22 cellular contexts compared by ENCODE assay signal in the genomic region with DNA sequence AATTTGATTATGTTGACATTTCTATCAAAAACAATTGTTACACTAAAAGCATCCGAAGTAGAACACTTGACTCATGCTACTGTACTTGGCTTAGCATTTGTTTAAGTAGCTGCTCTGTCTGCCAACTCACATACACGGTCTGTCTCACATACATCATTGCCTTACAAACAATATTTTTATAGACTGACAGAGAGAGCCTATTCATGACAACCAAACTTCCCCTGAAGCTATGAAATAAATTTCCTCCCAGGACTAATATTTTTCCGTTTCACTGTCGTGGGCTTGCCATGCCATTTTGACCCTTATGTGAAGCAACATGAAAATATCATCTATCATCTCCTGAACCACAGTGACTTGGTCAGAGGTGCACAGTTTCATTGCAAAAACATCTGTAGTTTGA.
DNase-seq lines count a peak whose midpoint lies in the region; ATAC-seq and TF ChIP-seq lines count a peak whose summit lies in the region.
"Had no signal": no experiment of that assay in that cellular context is flagged by ENCODE, and none has a peak within 500 bp of the region (broad histone marks: within the 10 kb centered on the region; RNA-seq: fewer than 3 reads in every experiment).

No MANE protein-coding gene starts in this region.

- H3K27ac Mint-ChIP-seq in activated naive CD8-positive, alpha-beta T cell treated with anti-CD3 and anti-CD28 coated beads, Interleukin-2, amount 50 U/mL, for 24 hours = no peak overlapping the region
- H3K27ac Mint-ChIP-seq: CD8-positive, alpha-beta T cell; GM23338; naive thymus-derived CD8-positive, alpha-beta T cell; T-helper 2 cell treated with Interferon-gamma antibody and Interleukin-4, amounts not matched to agents 5 μg/mL and 100 μg/mL, for 36 hours had no signal

- no peak overlapping the region for H3K4me3 Mint-ChIP-seq in activated naive CD8-positive, alpha-beta T cell treated with anti-CD3 and anti-CD28 coated beads, Interleukin-2, amount 50 U/mL, for 24 hours
- H3K4me3 Mint-ChIP-seq: CD8-positive, alpha-beta T cell; GM23338; naive thymus-derived CD8-positive, alpha-beta T cell; T-helper 2 cell treated with Interferon-gamma antibody and Interleukin-4, amounts not matched to agents 5 μg/mL and 100 μg/mL, for 36 hours had no signal

- no peak for ATAC-seq in HG03520 (IDR thresholded peaks at IDR 0.05; ENCODE audit: unreplicated experiment)
- ATAC-seq in activated naive CD8-positive, alpha-beta T cell treated with anti-CD3 and anti-CD28 coated beads, Interleukin-2, amount 50 U/mL, for 24 hours = no peak
- ATAC-seq: CD8-positive, alpha-beta T cell; GM23338; naive thymus-derived CD8-positive, alpha-beta T cell; psoas muscle had no signal

- H3K36me3 Mint-ChIP-seq in activated naive CD8-positive, alpha-beta T cell treated with anti-CD3 and anti-CD28 coated beads, Interleukin-2, amount 50 U/mL, for 24 hours (ENCODE audit: low read depth) = no peaks in the 10 kb centered on the region
- H3K36me3 Mint-ChIP-seq: CD8-positive, alpha-beta T cell; naive thymus-derived CD8-positive, alpha-beta T cell had no signal

- H3K4me1 Mint-ChIP-seq in activated naive CD8-positive, alpha-beta T cell treated with anti-CD3 and anti-CD28 coated beads, Interleukin-2, amount 50 U/mL, for 24 hours = no peaks in the 10 kb centered on the region
- H3K4me1 Mint-ChIP-seq: naive thymus-derived CD8-positive, alpha-beta T cell had no signal

- no peaks in the 10 kb centered on the region for H3K27me3 Mint-ChIP-seq in activated naive CD8-positive, alpha-beta T cell treated with anti-CD3 and anti-CD28 coated beads, Interleukin-2, amount 50 U/mL, for 24 hours

- TF ChIP-seq CTCF in choroid plexus epithelial cell (conservative IDR thresholded peaks at IDR 0.05; ENCODE audit: low read depth, low read length) (no peak), foreskin fibroblast (IDR thresholded peaks at IDR 0.05; ENCODE audit: low read depth, low read length) (no peak), BE2C (IDR thresholded peaks at IDR 0.05; ENCODE audit: low read depth, low read length) (no peak)

- H3K27me3 ChIP-seq in BE2C = no peaks in the 10 kb centered on the region
- H3K27me3 ChIP-seq: uterus had no signal

- H3K4me3 ChIP-seq in choroid plexus epithelial cell (ENCODE audit: low read depth, low read length) (no peak overlapping the region), foreskin fibroblast (ENCODE audit: low read depth in 1 of 2, low read length in 2 of 2) (no peak overlapping the region), BE2C (ENCODE audit: low read depth, low read length) (no peak overlapping the region)
- H3K4me3 ChIP-seq: GM23338, psoas muscle, uterus had no signal

- DNase-seq in COLO829 (ENCODE audit: low spot score) (peak; percentile 28), NCI-H446 treated with DMSO at 0.1 percent for 48 hours (lab: John Stamatoyannopoulos, UW) (peak; percentile 18), choroid plexus epithelial cell (ENCODE audit: low read depth) (peak; percentile 66), foreskin fibroblast (peak; percentile 9 to 35), BE2C (no peak), C1 segment of cervical spinal cord (lab: John Stamatoyannopoulos, UW) (no peak)
- DNase-seq in activated naive CD8-positive, alpha-beta T cell treated with anti-CD3 and anti-CD28 coated beads, Interleukin-2, amount 50 U/mL, for 24 hours = no peak
- DNase-seq: CD8-positive, alpha-beta T cell; DND-41; erythroblast; islet precursor cell; MV-4-11; naive thymus-derived CD8-positive, alpha-beta T cell; NCI-H524 treated with DMSO at 0.1 percent for 48 hours; OCI-M1; psoas muscle; SIG-M5; stimulated activated CD8-positive, alpha-beta memory T cell treated with anti-CD3 and anti-CD28 coated beads, Interleukin-4, amount 100 ng/mL, for 48 hours; uterus had no signal

- no peaks in the 10 kb centered on the region for H3K9me3 ChIP-seq in BE2C
- H3K9me3 ChIP-seq: psoas muscle, uterus had no signal

- peaks cover 8% of the 10 kb centered on the region; the same call in 1 of the 2 replicates for H3K4me1 ChIP-seq in BE2C
- H3K4me1 ChIP-seq: psoas muscle, uterus had no signal

- no peaks in the 10 kb centered on the region for H3K9me3 Mint-ChIP-seq in activated naive CD8-positive, alpha-beta T cell treated with anti-CD3 and anti-CD28 coated beads, Interleukin-2, amount 50 U/mL, for 24 hours
- H3K9me3 Mint-ChIP-seq: CD8-positive, alpha-beta T cell; GM23338; naive thymus-derived CD8-positive, alpha-beta T cell; T-helper 2 cell treated with Interferon-gamma antibody and Interleukin-4, amounts not matched to agents 5 μg/mL and 100 μg/mL, for 36 hours had no signal

- H3K36me3 ChIP-seq in BE2C = no peaks in the 10 kb centered on the region
- H3K36me3 ChIP-seq: uterus had no signal

Comparison
In these comparisons a context has a peak if more than half of its experiments do, and no peak if none do; other contexts are left out.
1. DNase-seq: peak in COLO829 (single experiment), NCI-H446 treated with DMSO at 0.1 percent for 48 hours (single experiment), choroid plexus epithelial cell (single experiment) and foreskin fibroblast (2 of 2); none in BE2C (single experiment), C1 segment of cervical spinal cord (0 of 14) and activated naive CD8-positive, alpha-beta T cell treated with anti-CD3 and anti-CD28 coated beads, Interleukin-2, amount 50 U/mL, for 24 hours (single experiment).